Comparison of ENCODE assay signal across 16 cellular contexts in genomic region chr15:28896944-28897343, GRCh38. TPM values are rescaled to one million over a fixed set of nuclear protein-coding genes. Genes with fewer than 3 reads are reported as not detected.
A peak's percentile ranks its signal among the peaks of the same experiment; 100 is the strongest.
DNase-seq lines count a peak whose midpoint lies in the region; ATAC-seq and TF ChIP-seq lines count a peak whose summit lies in the region.
"Had no signal": no experiment of that assay in that cellular context is flagged by ENCODE, and none has a peak within 500 bp of the region (broad histone marks: within the 10 kb centered on the region; RNA-seq: fewer than 3 reads in every experiment).

No MANE protein-coding gene starts in this region.

- no peak overlapping the region for H3K14ac ChIP-seq in H9 (ENCODE audit: insufficient read depth, low read length)

- no peaks in the 10 kb centered on the region for H3K9me3 ChIP-seq in naive thymus-derived CD4-positive, alpha-beta T cell (ENCODE audit: control insufficient read depth in 2 of 3, low read length in 3 of 3)
- H3K9me3 ChIP-seq in H9 (ENCODE audit: control insufficient read depth, low read depth, low read length): peaks cover 3% of the 10 kb centered on the region

- no peaks in the 10 kb centered on the region for H3K9me3 Mint-ChIP-seq in naive thymus-derived CD4-positive, alpha-beta T cell
- H3K9me3 Mint-ChIP-seq in H9: peaks cover 13 to 17% of the 10 kb centered on the region in 2 experiments
- H3K9me3 Mint-ChIP-seq: T-cell had no signal

- no peak overlapping the region for H3K4ac ChIP-seq in H9 (ENCODE audit: low read depth, low read length)

- H3K36me3 ChIP-seq in naive thymus-derived CD4-positive, alpha-beta T cell (ENCODE audit: control insufficient read depth in 2 of 3, insufficient read depth in 3 of 3, low read length in 3 of 3): no peaks in the 10 kb centered on the region

- no peak overlapping the region for H3K4me2 ChIP-seq in H9 (ENCODE audit: insufficient read depth, insufficient read length, low read length)

- H3K56ac ChIP-seq in H9 (ENCODE audit: insufficient read length, low read depth, low read length): no peak overlapping the region

- CTCF ChIA-PET in naive thymus-derived CD4-positive, alpha-beta T cell (lab: Charles Lee): interaction anchor here (1.0 kb wide), 1 partner anchor 21 kb away, joined by 4 read pairs; no protein-coding TSS in a partner anchor

- peaks cover 0 to 4% (median 0%) of the 10 kb centered on the region in 5 donors for H3K27me3 Mint-ChIP-seq in naive thymus-derived CD4-positive, alpha-beta T cell
- H3K27me3 Mint-ChIP-seq in H9 (ENCODE audit: low read depth): no peaks in the 10 kb centered on the region; the same call in 1 of the 2 replicates
- H3K27me3 Mint-ChIP-seq: activated CD8-positive, alpha-beta memory T cell treated with anti-CD3 and anti-CD28 coated beads, Interleukin-2, amount 10 ng/mL, durations not matched to agents 7 days and 5 days; brain; T-cell had no signal

- H3K27me3 ChIP-seq in naive thymus-derived CD4-positive, alpha-beta T cell (ENCODE audit: control insufficient read depth in 2 of 2, insufficient read depth in 2 of 2, low read length in 2 of 2): no peaks in the 10 kb centered on the region
- no peaks in the 10 kb centered on the region for H3K27me3 ChIP-seq in H9 (ENCODE audit: insufficient read depth, low read length)

- intact Hi-C loops in naive thymus-derived CD4-positive, alpha-beta T cell (cut with micrococcal nuclease): no loop called here

- no peak overlapping the region for H2AFZ ChIP-seq in H9 (ENCODE audit: low read length)

- no peak overlapping the region for H2BK20ac ChIP-seq in H9 (ENCODE audit: low read depth, low read length, poor library complexity, severe bottlenecking)

- peaks cover 2% of the 10 kb centered on the region for H4K20me1 ChIP-seq in H9 (ENCODE audit: control insufficient read depth, insufficient read depth, insufficient read length)

- no peaks in the 10 kb centered on the region for H3K23me2 ChIP-seq in H9 (ENCODE audit: insufficient read length, low read depth, low read length, poor library complexity, severe bottlenecking)

- H2BK5ac ChIP-seq in H9 (ENCODE audit: insufficient read length, low read length): no peak overlapping the region

- H3K27ac Mint-ChIP-seq in naive thymus-derived CD4-positive, alpha-beta T cell: peak overlapping the region in 5 of 9 donors; percentile 2 to 88 (median 33)
- no peak overlapping the region for H3K27ac Mint-ChIP-seq in H9
- H3K27ac Mint-ChIP-seq: activated CD8-positive, alpha-beta memory T cell treated with anti-CD3 and anti-CD28 coated beads, Interleukin-2, amount 10 ng/mL, durations not matched to agents 7 days and 5 days; stimulated activated memory B cell treated with anti-CD40 and anti-IgM and Interleukin-4, amounts not matched to agents 10 μg/mL and 1 μg/mL and 100 μg/mL, for 72 hours had no signal

- H4K91ac ChIP-seq in H9 (ENCODE audit: insufficient read length, low read depth, low read length): no peak overlapping the region

- no peak overlapping the region for H4K5ac ChIP-seq in H9 (ENCODE audit: insufficient read length, low read depth, low read length)

- WGBS in H9 (ENCODE audit: extremely low coverage, insufficient read length, low lambda C conversion rate): no CpG with 5 or more reads among the region's 4 CpGs

- H2BK15ac ChIP-seq in H9 (ENCODE audit: low read depth, low read length): no peak overlapping the region

- H3K79me1 ChIP-seq in H9 (ENCODE audit: insufficient read depth, low read depth, low read length, poor library complexity, severe bottlenecking): no peaks in the 10 kb centered on the region

- H2AK5ac ChIP-seq in H9 (ENCODE audit: insufficient read length, low read length): no peak overlapping the region

- H3K4me3 Mint-ChIP-seq in naive thymus-derived CD4-positive, alpha-beta T cell: peak overlapping the region in 1 of 10 donors; percentile 3
- no peak overlapping the region for H3K4me3 Mint-ChIP-seq in H9
- H3K4me3 Mint-ChIP-seq: activated CD8-positive, alpha-beta memory T cell treated with anti-CD3 and anti-CD28 coated beads, Interleukin-2, amount 10 ng/mL, durations not matched to agents 7 days and 5 days; brain; stimulated activated memory B cell treated with anti-CD40 and anti-IgM and Interleukin-4, amounts not matched to agents 10 μg/mL and 1 μg/mL and 100 μg/mL, for 72 hours had no signal

- peaks cover 0 to 11% of the 10 kb centered on the region in 2 donors for H3K4me1 ChIP-seq in naive thymus-derived CD4-positive, alpha-beta T cell (ENCODE audit: control insufficient read depth in 2 of 2, insufficient read depth in 2 of 2, low read length in 2 of 2)
- no peaks in the 10 kb centered on the region for H3K4me1 ChIP-seq in H9 (ENCODE audit: insufficient read depth, low read length)

- peaks cover 0 to 27% (median 9%) of the 10 kb centered on the region in 5 donors for H3K36me3 Mint-ChIP-seq in naive thymus-derived CD4-positive, alpha-beta T cell
- H3K36me3 Mint-ChIP-seq in H9 (ENCODE audit: insufficient read depth in 1 of 3, low read depth in 3 of 3): peaks cover 10 to 21% (median 20%) of the 10 kb centered on the region in 3 experiments
- H3K36me3 Mint-ChIP-seq: activated CD8-positive, alpha-beta memory T cell treated with anti-CD3 and anti-CD28 coated beads, Interleukin-2, amount 10 ng/mL, durations not matched to agents 7 days and 5 days; stimulated activated memory B cell treated with anti-CD40 and anti-IgM and Interleukin-4, amounts not matched to agents 10 μg/mL and 1 μg/mL and 100 μg/mL, for 72 hours had no signal

- H3K18ac ChIP-seq in H9 (ENCODE audit: insufficient read length, low read depth, low read length): no peak overlapping the region

- H3T11ph ChIP-seq in H9 (ENCODE audit: low read length): no peak overlapping the region

- POLR2A ChIA-PET in naive thymus-derived CD4-positive, alpha-beta T cell (lab: Charles Lee): no interaction called here

- H3K79me2 ChIP-seq in H9 (ENCODE audit: insufficient read depth, low read length): no peaks in the 10 kb centered on the region; the same call in 1 of the 2 replicates

- H3K27ac ChIP-seq in naive thymus-derived CD4-positive, alpha-beta T cell (ENCODE audit: low read depth, low read length): no peak overlapping the region
- H3K27ac ChIP-seq in H9 (ENCODE audit: insufficient read length, low read depth, low read length): no peak overlapping the region

- ATAC-seq in naive thymus-derived CD4-positive, alpha-beta T cell: no peak
- ATAC-seq in GM19455 (IDR thresholded peaks at IDR 0.05; ENCODE audit: unreplicated experiment): no peak
- no peak for ATAC-seq in HG02798 (IDR thresholded peaks at IDR 0.05; ENCODE audit: poor library complexity, unreplicated experiment)
- ATAC-seq: activated CD8-positive, alpha-beta memory T cell treated with anti-CD3 and anti-CD28 coated beads, Interleukin-2, amount 10 ng/mL, durations not matched to agents 7 days and 5 days; stimulated activated memory B cell treated with anti-CD40 and anti-IgM and Interleukin-4, amounts not matched to agents 10 μg/mL and 1 μg/mL and 100 μg/mL, for 72 hours; T-cell had no signal

- TF ChIP-seq CTCF in choroid plexus epithelial cell (conservative IDR thresholded peaks at IDR 0.05; ENCODE audit: low read depth, low read length) (no peak), H9 (conservative IDR thresholded peaks at IDR 0.05) (no peak)

- DNase-seq in Daoy (ENCODE audit: low read depth) (peak; percentile 59), NCI-H226 (peak; percentile 60), choroid plexus epithelial cell (ENCODE audit: low read depth) (peak; percentile 95), NCI-H1436 treated with DMSO at 0.1 percent for 48 hours (lab: John Stamatoyannopoulos, UW) (no peak), H9 (no peak)
- DNase-seq in naive thymus-derived CD4-positive, alpha-beta T cell: no peak
- DNase-seq: activated CD8-positive, alpha-beta memory T cell treated with anti-CD3 and anti-CD28 coated beads, Interleukin-2, amount 10 ng/mL, durations not matched to agents 7 days and 5 days; DMS153; hippocampal formation; Karpas-422; NCI-H748 treated with DMSO at 0.1 percent for 48 hours; T-cell had no signal

- H3K23ac ChIP-seq in H9 (ENCODE audit: insufficient read length, low read depth, low read length): no peak overlapping the region

- H3K4me1 Mint-ChIP-seq in naive thymus-derived CD4-positive, alpha-beta T cell: peaks cover 8 to 92% (median 79%) of the 10 kb centered on the region in 7 donors
- H3K4me1 Mint-ChIP-seq in H9: peaks cover 3 to 4% of the 10 kb centered on the region in 2 experiments; a peak in 3 of 4 replicates
- H3K4me1 Mint-ChIP-seq: stimulated activated memory B cell treated with anti-CD40 and anti-IgM and Interleukin-4, amounts not matched to agents 10 μg/mL and 1 μg/mL and 100 μg/mL, for 72 hours had no signal

- no peak overlapping the region for H4K8ac ChIP-seq in H9 (replicated peaks; ENCODE audit: insufficient read length, low read depth, low read length)

- H2BK120ac ChIP-seq in H9 (ENCODE audit: low read depth, low read length, poor library complexity, severe bottlenecking): no peak overlapping the region

- H2BK12ac ChIP-seq in H9 (ENCODE audit: insufficient read length, low read depth, low read length): no peak overlapping the region

- no peak overlapping the region for H3K4me3 ChIP-seq in choroid plexus epithelial cell (ENCODE audit: low read depth, low read length)
- no peak overlapping the region for H3K4me3 ChIP-seq in naive thymus-derived CD4-positive, alpha-beta T cell (ENCODE audit: low read length)

- H3K9ac ChIP-seq in H9 (ENCODE audit: extremely low read depth, insufficient read length, low read length): no peak overlapping the region

RNA-seq across cellular contexts. Expression of gene APBA2, which starts 11.2 kb away (rescaled TPM):
- total RNA-seq in Daoy (2014; rRNA removed; shearing (Covaris generic)): 21.5 and 27.5 TPM in 2 replicates
- 100 to 1,000 TPM in 3 of 5 experiments, 10 to 100 TPM in 1, 1 to 10 TPM in 1; 7.7 to 139 (median 110) TPM for total RNA-seq in naive thymus-derived CD4-positive, alpha-beta T cell
- polyA plus RNA-seq in naive thymus-derived CD4-positive, alpha-beta T cell: 100 to 1,000 TPM in 1 of 2 donors, 10 to 100 TPM in 1; 59.7 to 113 TPM
- 12.2 and 14.3 TPM in 2 replicates for total RNA-seq in H9 (2021)

RNA-seq across cellular contexts. Expression of gene GOLGA6L7, which starts 48.5 kb away (rescaled TPM):
- not detected in 2 replicates for total RNA-seq in Daoy (2014; rRNA removed; shearing (Covaris generic))
- not detected for total RNA-seq in naive thymus-derived CD4-positive, alpha-beta T cell
- polyA plus RNA-seq in naive thymus-derived CD4-positive, alpha-beta T cell: not detected
- not detected in 2 replicates for total RNA-seq in H9 (2021)
- total RNA-seq: activated CD8-positive, alpha-beta memory T cell treated with anti-CD3 and anti-CD28 coated beads, Interleukin-2, amount 10 ng/mL, durations not matched to agents 7 days and 5 days; T-cell had no signal

Comparison
In these comparisons a context has a peak if more than half of its experiments do, and no peak if none do; other contexts are left out.
1. DNase-seq: peak in Daoy (single experiment), NCI-H226 (single experiment) and choroid plexus epithelial cell (single experiment); none in naive thymus-derived CD4-positive, alpha-beta T cell (0 of 9), NCI-H1436 treated with DMSO at 0.1 percent for 48 hours (single experiment) and H9 (single experiment).
2. H3K27ac Mint-ChIP-seq: peak in naive thymus-derived CD4-positive, alpha-beta T cell (5 of 9); none in H9 (0 of 3).